ENCODE assay signal across 19 cellular contexts in genomic region chr5:164355267-164355830, GRCh38.
"Had no signal": no experiment of that assay in that cellular context is flagged by ENCODE, and none has a peak within 500 bp of the region (broad histone marks: within the 10 kb centered on the region; RNA-seq: fewer than 3 reads in every experiment).

No MANE protein-coding gene starts in this region.

- H3K36me3 ChIP-seq: neutrophil, WERI-Rb-1 had no signal

- ATAC-seq: activated CD8-positive, alpha-beta memory T cell treated with anti-CD3 and anti-CD28 coated beads, Interleukin-2, amount 10 ng/mL, durations not matched to agents 7 days and 5 days; body of pancreas; effector memory CD8-positive, alpha-beta T cell; left cardiac atrium; natural killer cell treated with Interleukin-12 subunit alpha and Interleukin-12 subunit beta and Interleukin-15 and Interleukin-18, amount 100 ng/mL, for 72 hours; sciatic nerve; stimulated activated memory B cell treated with anti-CD40 and anti-IgM and Interleukin-4, amounts not matched to agents 10 μg/mL and 1 μg/mL and 100 μg/mL, for 72 hours had no signal

- H3K4me2 ChIP-seq: hepatocyte had no signal

- H3K27ac ChIP-seq: body of pancreas, hepatocyte, neutrophil, parathyroid adenoma, testis, WERI-Rb-1 had no signal

- H3K4me1 ChIP-seq: body of pancreas, parathyroid adenoma, testis had no signal

- H2AFZ ChIP-seq: hepatocyte, parathyroid adenoma had no signal

- DNase-seq: activated CD4-positive, alpha-beta memory T cell treated with anti-CD3 and anti-CD28 coated beads, Interleukin-2, amount 10 ng/mL, durations not matched to agents 7 days and 5 days; activated CD8-positive, alpha-beta memory T cell treated with anti-CD3 and anti-CD28 coated beads, Interleukin-2, amount 10 ng/mL, durations not matched to agents 7 days and 5 days; activated naive CD8-positive, alpha-beta T cell treated with anti-CD3 and anti-CD28 coated beads for 36 hours; amygdala; body of pancreas; caudate nucleus; effector memory CD8-positive, alpha-beta T cell; foreskin fibroblast; left cardiac atrium; mesendoderm; stimulated activated CD4-positive, alpha-beta T cell treated with anti-CD3 and anti-CD28 coated beads, Interleukin-4, amount 100 ng/mL, for 4 hours; testis; WERI-Rb-1 had no signal

- H3K9me3 ChIP-seq: body of pancreas, neutrophil, testis had no signal

- H3K4me3 ChIP-seq: body of pancreas, hepatocyte, testis had no signal

- H3K79me2 ChIP-seq: hepatocyte, parathyroid adenoma had no signal

- H3K27me3 ChIP-seq: body of pancreas, hepatocyte, neutrophil, testis had no signal

- H3K9ac ChIP-seq: parathyroid adenoma had no signal
